Comparison of ENCODE assay signal across 8 cellular contexts in genomic region chr7:108525985-108526767, GRCh38. TPM values are rescaled to one million over a fixed set of nuclear protein-coding genes. Genes with fewer than 3 reads are reported as not detected.
DNase-seq lines count a peak whose midpoint lies in the region; ATAC-seq, FAIRE-seq and TF ChIP-seq lines count a peak whose summit lies in the region.

Gene PNPLA8 (minus strand): TSS chr7:108526135. CDS start chr7:108515491, 10,644 bp downstream.

- H4K20me1 ChIP-seq in OCI-LY3 (ENCODE audit: insufficient read depth, low read length) = no peaks in the 10 kb centered on the region

- H3K4me3 ChIP-seq in OCI-LY3 (ENCODE audit: low read length) = peak within 1 kb of the TSS; percentile 94
- H3K4me3 ChIP-seq in mesodermal cell (ENCODE audit: extremely low read depth, insufficient read depth, low read length, poor library complexity, severe bottlenecking) = peak within 1 kb of the TSS; percentile 61

- peak; percentile 95 for ATAC-seq in GM21515 (IDR thresholded peaks at IDR 0.05; ENCODE audit: unreplicated experiment)

- H3K9ac ChIP-seq in OCI-LY3 (ENCODE audit: low read length) = peak within 1 kb of the TSS; percentile 86

- FAIRE-seq in endometrium (lab: Jason Lieb, UNC) = peak; percentile 98

- no peaks in the 10 kb centered on the region for H3K27me3 ChIP-seq in OCI-LY3 (ENCODE audit: low read depth, low read length)

- peak within 1 kb of the TSS; percentile 57 for H2AFZ ChIP-seq in OCI-LY3 (ENCODE audit: low read depth, low read length)

- peak within 1 kb of the TSS; percentile 92 for H3K4me2 ChIP-seq in OCI-LY3 (ENCODE audit: low read length)

- no peaks in the 10 kb centered on the region for H3K9me3 ChIP-seq in OCI-LY3 (ENCODE audit: insufficient read depth, low read length)
- no peaks in the 10 kb centered on the region for H3K9me3 ChIP-seq in mesodermal cell (ENCODE audit: control insufficient read depth, low read length)

- H3K79me2 ChIP-seq in OCI-LY3 (ENCODE audit: low read length) = peaks cover 13% of the 10 kb centered on the region

- peak; percentile 95 for DNase-seq in D341Med (ENCODE audit: low spot score)
- DNase-seq in HuH-7 (ENCODE audit: low spot score) = peak; percentile 89
- DNase-seq in activated CD8-positive, alpha-beta memory T cell treated with anti-CD3 and anti-CD28 coated beads, Interleukin-2, amount 50 U/mL, for 48 hours = peak; percentile 100
- DNase-seq in stimulated activated CD8-positive, alpha-beta memory T cell treated with anti-CD3 and anti-CD28 coated beads, Interleukin-15, amount 100 ng/mL, for 4 hours (ENCODE audit: low read depth in 2 of 2) = peak; percentile 100

- H3K27ac ChIP-seq in OCI-LY3 (ENCODE audit: low read length) = peak within 1 kb of the TSS; percentile 66
- H3K27ac ChIP-seq in mesodermal cell (ENCODE audit: low read depth, low read length, severe bottlenecking) = peak within 1 kb of the TSS; percentile 97

- TF ChIP-seq CTCF in OCI-LY3 (IDR thresholded peaks at IDR 0.05; ENCODE audit: low read depth, low read length) = no peak

- H3K36me3 ChIP-seq in OCI-LY3 (replicated peaks; ENCODE audit: low read depth, low read length) (no peaks in the 10 kb centered on the region), mesodermal cell (ENCODE audit: control insufficient read depth, insufficient read depth, low read length) (no peaks in the 10 kb centered on the region)

- H3K4me1 ChIP-seq in OCI-LY3 (ENCODE audit: low read length) (peaks cover 12% of the 10 kb centered on the region), mesodermal cell (ENCODE audit: control insufficient read depth, insufficient read depth, low read length, poor library complexity, severe bottlenecking) (peaks cover 4% of the 10 kb centered on the region)

- 0 to 1% methylated on average over 41 to 53 of the region's 64 CpGs for WGBS in mesodermal cell (ENCODE audit: insufficient coverage in 2 of 2), 2 experiments

RNA-seq across cellular contexts. Expression of gene PNPLA8, which starts in this region (rescaled TPM):
- 21.5 TPM for polyA plus RNA-seq in mesodermal cell (2013, experiment 1 of 2)
- polyA plus RNA-seq in mesodermal cell (2013, experiment 2 of 2) = 23.9 TPM

Comparison
In these comparisons a context has a peak if more than half of its experiments do, and no peak if none do; other contexts are left out.
1. Peak in every context shown above with its lines: DNase-seq, ATAC-seq, H3K4me3 ChIP-seq and H3K27ac ChIP-seq.